Comparison of ENCODE assay signal across 1 cellular context in the genomic region with DNA sequence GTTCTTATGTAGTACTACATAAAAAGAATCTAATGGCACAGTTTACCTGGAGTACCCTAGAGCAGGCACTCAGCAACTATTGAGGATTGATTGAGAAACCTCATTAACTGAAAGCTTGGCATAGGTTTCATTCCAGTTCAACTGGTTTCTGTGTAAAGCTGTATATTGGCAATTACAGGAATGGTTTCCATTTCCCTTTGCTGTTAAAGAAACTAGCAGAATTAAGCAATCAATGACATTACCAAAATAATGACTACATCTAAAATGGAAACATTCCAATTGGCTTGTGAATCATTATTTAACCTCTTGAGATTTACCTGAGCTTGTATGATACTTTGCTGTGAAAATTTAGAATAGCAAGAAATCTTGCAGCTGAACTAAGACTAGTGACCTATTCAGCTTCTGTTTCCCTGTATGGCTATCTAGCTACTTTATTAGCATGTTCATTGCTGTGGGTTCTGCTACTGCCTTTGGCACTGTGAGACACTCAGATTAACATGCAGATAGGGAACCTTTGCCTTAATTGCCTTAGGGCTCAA.
TF ChIP-seq lines count a peak whose summit lies in the region.

No MANE protein-coding gene starts in this region.

TF ChIP-seq in GM23338, 12 proteins besides CTCF, POLR2A, EP300 and RAD21 (continued from another document):
- TF ChIP-seq, protein P1, sequence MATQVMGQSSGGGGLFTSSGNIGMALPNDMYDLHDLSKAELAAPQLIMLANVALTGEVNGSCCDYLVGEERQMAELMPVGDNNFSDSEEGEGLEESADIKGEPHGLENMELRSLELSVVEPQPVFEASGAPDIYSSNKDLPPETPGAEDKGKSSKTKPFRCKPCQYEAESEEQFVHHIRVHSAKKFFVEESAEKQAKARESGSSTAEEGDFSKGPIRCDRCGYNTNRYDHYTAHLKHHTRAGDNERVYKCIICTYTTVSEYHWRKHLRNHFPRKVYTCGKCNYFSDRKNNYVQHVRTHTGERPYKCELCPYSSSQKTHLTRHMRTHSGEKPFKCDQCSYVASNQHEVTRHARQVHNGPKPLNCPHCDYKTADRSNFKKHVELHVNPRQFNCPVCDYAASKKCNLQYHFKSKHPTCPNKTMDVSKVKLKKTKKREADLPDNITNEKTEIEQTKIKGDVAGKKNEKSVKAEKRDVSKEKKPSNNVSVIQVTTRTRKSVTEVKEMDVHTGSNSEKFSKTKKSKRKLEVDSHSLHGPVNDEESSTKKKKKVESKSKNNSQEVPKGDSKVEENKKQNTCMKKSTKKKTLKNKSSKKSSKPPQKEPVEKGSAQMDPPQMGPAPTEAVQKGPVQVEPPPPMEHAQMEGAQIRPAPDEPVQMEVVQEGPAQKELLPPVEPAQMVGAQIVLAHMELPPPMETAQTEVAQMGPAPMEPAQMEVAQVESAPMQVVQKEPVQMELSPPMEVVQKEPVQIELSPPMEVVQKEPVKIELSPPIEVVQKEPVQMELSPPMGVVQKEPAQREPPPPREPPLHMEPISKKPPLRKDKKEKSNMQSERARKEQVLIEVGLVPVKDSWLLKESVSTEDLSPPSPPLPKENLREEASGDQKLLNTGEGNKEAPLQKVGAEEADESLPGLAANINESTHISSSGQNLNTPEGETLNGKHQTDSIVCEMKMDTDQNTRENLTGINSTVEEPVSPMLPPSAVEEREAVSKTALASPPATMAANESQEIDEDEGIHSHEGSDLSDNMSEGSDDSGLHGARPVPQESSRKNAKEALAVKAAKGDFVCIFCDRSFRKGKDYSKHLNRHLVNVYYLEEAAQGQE (IDR thresholded peaks at IDR 0.05; ENCODE audit: unreplicated experiment), result no peak
- no peak for TF ChIP-seq POLR2AphosphoS5 (IDR thresholded peaks at IDR 0.05; ENCODE audit: low read depth)
- no peak for TF ChIP-seq NANOG (IDR thresholded peaks at IDR 0.05; ENCODE audit: borderline replicate concordance)
- no peak for TF ChIP-seq ZNF331 (CRISPR knock-in tag; IDR thresholded peaks at IDR 0.05; ENCODE audit: low read depth)
- TF ChIP-seq JUNB (IDR thresholded peaks at IDR 0.05; ENCODE audit: unreplicated experiment), result no peak
- TF ChIP-seq, protein P2, sequence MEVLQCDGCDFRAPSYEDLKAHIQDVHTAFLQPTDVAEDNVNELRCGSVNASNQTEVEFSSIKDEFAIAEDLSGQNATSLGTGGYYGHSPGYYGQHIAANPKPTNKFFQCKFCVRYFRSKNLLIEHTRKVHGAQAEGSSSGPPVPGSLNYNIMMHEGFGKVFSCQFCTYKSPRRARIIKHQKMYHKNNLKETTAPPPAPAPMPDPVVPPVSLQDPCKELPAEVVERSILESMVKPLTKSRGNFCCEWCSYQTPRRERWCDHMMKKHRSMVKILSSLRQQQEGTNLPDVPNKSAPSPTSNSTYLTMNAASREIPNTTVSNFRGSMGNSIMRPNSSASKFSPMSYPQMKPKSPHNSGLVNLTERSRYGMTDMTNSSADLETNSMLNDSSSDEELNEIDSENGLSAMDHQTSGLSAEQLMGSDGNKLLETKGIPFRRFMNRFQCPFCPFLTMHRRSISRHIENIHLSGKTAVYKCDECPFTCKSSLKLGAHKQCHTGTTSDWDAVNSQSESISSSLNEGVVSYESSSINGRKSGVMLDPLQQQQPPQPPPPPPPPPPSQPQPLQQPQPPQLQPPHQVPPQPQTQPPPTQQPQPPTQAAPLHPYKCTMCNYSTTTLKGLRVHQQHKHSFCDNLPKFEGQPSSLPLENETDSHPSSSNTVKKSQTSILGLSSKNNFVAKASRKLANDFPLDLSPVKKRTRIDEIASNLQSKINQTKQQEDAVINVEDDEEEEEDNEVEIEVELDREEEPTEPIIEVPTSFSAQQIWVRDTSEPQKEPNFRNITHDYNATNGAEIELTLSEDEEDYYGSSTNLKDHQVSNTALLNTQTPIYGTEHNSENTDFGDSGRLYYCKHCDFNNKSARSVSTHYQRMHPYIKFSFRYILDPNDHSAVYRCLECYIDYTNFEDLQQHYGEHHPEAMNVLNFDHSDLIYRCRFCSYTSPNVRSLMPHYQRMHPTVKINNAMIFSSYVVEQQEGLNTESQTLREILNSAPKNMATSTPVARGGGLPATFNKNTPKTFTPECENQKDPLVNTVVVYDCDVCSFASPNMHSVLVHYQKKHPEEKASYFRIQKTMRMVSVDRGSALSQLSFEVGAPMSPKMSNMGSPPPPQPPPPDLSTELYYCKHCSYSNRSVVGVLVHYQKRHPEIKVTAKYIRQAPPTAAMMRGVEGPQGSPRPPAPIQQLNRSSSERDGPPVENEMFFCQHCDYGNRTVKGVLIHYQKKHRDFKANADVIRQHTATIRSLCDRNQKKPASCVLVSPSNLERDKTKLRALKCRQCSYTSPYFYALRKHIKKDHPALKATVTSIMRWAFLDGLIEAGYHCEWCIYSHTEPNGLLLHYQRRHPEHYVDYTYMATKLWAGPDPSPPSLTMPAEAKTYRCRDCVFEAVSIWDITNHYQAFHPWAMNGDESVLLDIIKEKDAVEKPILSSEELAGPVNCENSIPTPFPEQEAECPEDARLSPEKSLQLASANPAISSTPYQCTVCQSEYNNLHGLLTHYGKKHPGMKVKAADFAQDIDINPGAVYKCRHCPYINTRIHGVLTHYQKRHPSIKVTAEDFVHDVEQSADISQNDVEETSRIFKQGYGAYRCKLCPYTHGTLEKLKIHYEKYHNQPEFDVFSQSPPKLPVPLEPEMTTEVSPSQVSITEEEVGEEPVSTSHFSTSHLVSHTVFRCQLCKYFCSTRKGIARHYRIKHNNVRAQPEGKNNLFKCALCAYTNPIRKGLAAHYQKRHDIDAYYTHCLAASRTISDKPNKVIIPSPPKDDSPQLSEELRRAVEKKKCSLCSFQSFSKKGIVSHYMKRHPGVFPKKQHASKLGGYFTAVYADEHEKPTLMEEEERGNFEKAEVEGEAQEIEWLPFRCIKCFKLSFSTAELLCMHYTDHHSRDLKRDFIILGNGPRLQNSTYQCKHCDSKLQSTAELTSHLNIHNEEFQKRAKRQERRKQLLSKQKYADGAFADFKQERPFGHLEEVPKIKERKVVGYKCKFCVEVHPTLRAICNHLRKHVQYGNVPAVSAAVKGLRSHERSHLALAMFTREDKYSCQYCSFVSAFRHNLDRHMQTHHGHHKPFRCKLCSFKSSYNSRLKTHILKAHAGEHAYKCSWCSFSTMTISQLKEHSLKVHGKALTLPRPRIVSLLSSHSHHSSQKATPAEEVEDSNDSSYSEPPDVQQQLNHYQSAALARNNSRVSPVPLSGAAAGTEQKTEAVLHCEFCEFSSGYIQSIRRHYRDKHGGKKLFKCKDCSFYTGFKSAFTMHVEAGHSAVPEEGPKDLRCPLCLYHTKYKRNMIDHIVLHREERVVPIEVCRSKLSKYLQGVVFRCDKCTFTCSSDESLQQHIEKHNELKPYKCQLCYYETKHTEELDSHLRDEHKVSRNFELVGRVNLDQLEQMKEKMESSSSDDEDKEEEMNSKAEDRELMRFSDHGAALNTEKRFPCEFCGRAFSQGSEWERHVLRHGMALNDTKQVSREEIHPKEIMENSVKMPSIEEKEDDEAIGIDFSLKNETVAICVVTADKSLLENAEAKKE (CRISPR knock-in tag; IDR thresholded peaks at IDR 0.05), result no peak
- TF ChIP-seq STAT1 (IDR thresholded peaks at IDR 0.05; ENCODE audit: unreplicated experiment), result no peak
- no peak for TF ChIP-seq EZH2 (IDR thresholded peaks at IDR 0.05; ENCODE audit: low read depth, unreplicated experiment)
- TF ChIP-seq ZNF114 (CRISPR knock-in tag; IDR thresholded peaks at IDR 0.05), result no peak
